2 cellular contexts compared by ENCODE assay signal in the genomic region with DNA sequence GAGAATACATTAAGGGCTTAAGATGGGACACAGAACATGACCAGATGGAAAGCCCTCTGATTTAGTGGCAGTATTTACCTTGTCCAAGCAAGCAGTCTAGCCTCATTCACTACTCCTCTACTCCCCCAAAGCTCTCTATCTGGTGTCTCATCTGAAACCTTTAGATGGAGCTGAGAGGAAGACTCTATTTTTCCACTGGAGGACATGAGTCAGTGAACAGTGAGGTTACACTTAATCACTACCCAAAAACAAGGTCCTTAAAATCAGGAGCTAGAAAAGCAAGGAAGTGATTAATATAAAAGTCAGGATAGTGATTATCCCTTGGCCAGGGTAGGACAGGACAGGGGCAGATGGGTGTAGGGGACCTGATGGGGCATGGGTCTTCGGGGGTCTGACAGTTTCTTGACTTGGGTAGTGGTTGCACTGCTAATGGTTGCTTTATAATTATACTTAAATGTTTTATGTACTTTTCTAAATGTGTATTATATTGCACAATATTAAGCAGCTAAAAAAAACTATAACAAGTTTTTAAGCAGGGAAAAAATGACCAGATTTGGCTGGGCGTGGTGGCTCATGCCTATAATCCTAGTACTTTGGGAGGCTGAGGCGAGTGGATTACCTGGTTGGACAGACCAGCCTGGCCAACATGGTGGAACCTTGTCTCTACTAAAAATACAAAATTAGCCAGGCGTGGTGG.
TF ChIP-seq lines count a peak whose summit lies in the region.

No MANE protein-coding gene starts in this region.

TF ChIP-seq in SK-N-SH, 30 proteins besides CTCF, POLR2A, EP300 and RAD21:
- TF ChIP-seq FOSL2 (IDR thresholded peaks at IDR 0.05; ENCODE audit: borderline replicate concordance, low read depth) (peak; percentile 19; the same call in 1 of the 2 replicates), USF1 (IDR thresholded peaks at IDR 0.05; ENCODE audit: borderline replicate concordance, low read depth) (no peak)

TF ChIP-seq in SK-N-SH treated with all-trans-retinoic acid at 6 μM for 48 hours, 23 proteins besides CTCF, POLR2A, EP300 and RAD21:
- TF ChIP-seq PPARA (CRISPR knock-in tag; IDR thresholded peaks at IDR 0.05; ENCODE audit: borderline replicate concordance), result no peak
- TF ChIP-seq ZNF70 (CRISPR knock-in tag; IDR thresholded peaks at IDR 0.05), result no peak
